ENCODE assay signal across 9 cellular contexts in genomic region chr5:119343766-119344165, GRCh38. TPM values are rescaled to one million over a fixed set of nuclear protein-coding genes. Genes with fewer than 3 reads are reported as not detected.
DNase-seq lines count a peak whose midpoint lies in the region; ATAC-seq, FAIRE-seq and TF ChIP-seq lines count a peak whose summit lies in the region.
"Had no signal": no experiment of that assay in that cellular context is flagged by ENCODE, and none has a peak within 500 bp of the region (broad histone marks: within the 10 kb centered on the region; RNA-seq: fewer than 3 reads in every experiment).

No MANE protein-coding gene starts in this region.

- no peak overlapping the region for H3K4me2 ChIP-seq in Karpas-422 (ENCODE audit: low read depth, low read length, poor library complexity, severe bottlenecking)

- H3K27ac ChIP-seq in spleen, result peak overlapping the region; percentile 32 to 91 (median 85)
- H3K27ac ChIP-seq in Karpas-422 (ENCODE audit: low read length), result no peak overlapping the region
- H3K27ac ChIP-seq: pancreas had no signal

- no peaks in the 10 kb centered on the region for H3K27me3 ChIP-seq in spleen (replicated peaks in 1 of 7)
- no peaks in the 10 kb centered on the region for H3K27me3 ChIP-seq in Karpas-422 (ENCODE audit: low read length)
- H3K27me3 ChIP-seq: pancreas had no signal

- H3K27ac Mint-ChIP-seq in activated T-cell treated with anti-CD3 and anti-CD28 coated beads, Interleukin-2, amount 50 U/mL, for 24 hours, result peak overlapping the region; percentile 99

- FAIRE-seq in frontal cortex (lab: Jason Lieb, UNC), result no peak
- FAIRE-seq: pancreas had no signal

- H3K36me3 ChIP-seq in spleen (no peaks in the 10 kb centered on the region), Karpas-422 (ENCODE audit: insufficient read depth, low read length) (peaks cover 12% of the 10 kb centered on the region; the same call in 1 of the 2 replicates)
- H3K36me3 ChIP-seq: pancreas had no signal

- no peak overlapping the region for H2AFZ ChIP-seq in Karpas-422 (ENCODE audit: low read length)

- H3K9me3 ChIP-seq in spleen (no peaks in the 10 kb centered on the region), Karpas-422 (ENCODE audit: low read length) (no peaks in the 10 kb centered on the region; the same call in 1 of the 2 replicates)
- H3K9me3 ChIP-seq: pancreas had no signal

- DNase-seq in activated T-cell treated with anti-CD3 and anti-CD28 coated beads, Interleukin-2, amount 50 U/mL, for 24 hours, result peak; percentile 65
- DNase-seq in spleen, result no peak
- no peak for DNase-seq in frontal cortex (ENCODE audit: low spot score in 2 of 2)
- no peak for DNase-seq in Karpas-422
- no peak for DNase-seq in NCI-H187 (lab: John Stamatoyannopoulos, UW)
- no peak for DNase-seq in NCI-H2196 treated with DMSO at 0.1 percent for 48 hours (lab: John Stamatoyannopoulos, UW; ENCODE audit: unreplicated experiment)
- DNase-seq: pancreas had no signal

- no peaks in the 10 kb centered on the region for H3K9me3 Mint-ChIP-seq in activated T-cell treated with anti-CD3 and anti-CD28 coated beads, Interleukin-2, amount 50 U/mL, for 24 hours

- peaks cover 60% of the 10 kb centered on the region for H3K36me3 Mint-ChIP-seq in activated T-cell treated with anti-CD3 and anti-CD28 coated beads, Interleukin-2, amount 50 U/mL, for 24 hours (ENCODE audit: low read depth)

- WGBS in spleen, 5 donors, result 54 to 71% (median 63%) methylated on average over 3 of the region's 3 CpGs

- TF ChIP-seq POLR2A in spleen (IDR thresholded peaks at IDR 0.05), result no peak

- H3K4me1 ChIP-seq in spleen (peaks cover 47 to 100% (median 97%) of the 10 kb centered on the region in 6 donors), Karpas-422 (ENCODE audit: low read length) (peaks cover 92% of the 10 kb centered on the region)

- H3K4me3 ChIP-seq in spleen (no peak overlapping the region), Karpas-422 (ENCODE audit: low read length) (no peak overlapping the region)
- H3K4me3 ChIP-seq: pancreas had no signal

- peaks cover 94% of the 10 kb centered on the region for H3K4me1 Mint-ChIP-seq in activated T-cell treated with anti-CD3 and anti-CD28 coated beads, Interleukin-2, amount 50 U/mL, for 24 hours (ENCODE audit: low read depth)

- H3K79me2 ChIP-seq in Karpas-422 (ENCODE audit: low read length), result 0 out of 2 replicates have a peak, but pooled peaks cover 12% of the 10 kb centered on the region

- intact Hi-C loops in spleen (cut with DNase I; ENCODE audit: low total_unique reads), result no loop called here

- no peaks in the 10 kb centered on the region for H3K27me3 Mint-ChIP-seq in activated T-cell treated with anti-CD3 and anti-CD28 coated beads, Interleukin-2, amount 50 U/mL, for 24 hours

- TF ChIP-seq CTCF in spleen (IDR thresholded peaks at IDR 0.05 in 8 of 11, conservative IDR thresholded peaks at IDR 0.05 in 3 of 11), result no peak

- peak overlapping the region; percentile 60 for H3K4me3 Mint-ChIP-seq in activated T-cell treated with anti-CD3 and anti-CD28 coated beads, Interleukin-2, amount 50 U/mL, for 24 hours

- H3K9me2 ChIP-seq in Karpas-422 (replicated peaks; ENCODE audit: insufficient read depth, low read length), result no peaks in the 10 kb centered on the region

- no peak overlapping the region for H3K9ac ChIP-seq in Karpas-422 (ENCODE audit: low read length)

- ATAC-seq in GM19043 (IDR thresholded peaks at IDR 0.05; ENCODE audit: low read depth, unreplicated experiment) (peak; percentile 16), HG03354 (IDR thresholded peaks at IDR 0.05; ENCODE audit: poor library complexity, severe bottlenecking, unreplicated experiment) (peak; percentile 19)

- peaks cover 7% of the 10 kb centered on the region; the same call in 1 of the 2 replicates for H4K20me1 ChIP-seq in Karpas-422 (ENCODE audit: insufficient read depth, low read depth, low read length)

RNA-seq across cellular contexts. Expression of gene TNFAIP8, which starts 12.1 kb away (rescaled TPM):
- total RNA-seq in spleen (100 to 1,000 TPM in 4 of 7 donors, 10 to 100 TPM in 3; 71.1 to 113 (median 102) TPM), frontal cortex (2.9 TPM)
- 100 to 1,000 TPM in 2 of 3 donors, 10 to 100 TPM in 1; 91.9 to 123 (median 100) TPM for polyA plus RNA-seq in spleen
- 34.5 and 58.7 TPM in 2 replicates for total RNA-seq in Karpas-422 (2014; rRNA removed; shearing (Covaris generic); ENCODE audit: low replicate concordance)
